8 cellular contexts compared by ENCODE assay signal in genomic region chr7:151226560-151226874, GRCh38. TPM values are rescaled to one million over a fixed set of nuclear protein-coding genes. Genes with fewer than 3 reads are reported as not detected.
A peak's percentile ranks its signal among the peaks of the same experiment; 100 is the strongest.
DNase-seq lines count a peak whose midpoint lies in the region; ATAC-seq, FAIRE-seq and TF ChIP-seq lines count a peak whose summit lies in the region.

No MANE protein-coding gene starts in this region.

- H3K4me3 ChIP-seq in ACC112 (ENCODE audit: low read depth, low read length): peak overlapping the region; percentile 91
- H3K4me3 ChIP-seq in HFF-Myc (replicated peaks; ENCODE audit: low read depth, low read length): peak overlapping the region; percentile 70
- H3K4me3 ChIP-seq in liver (ENCODE audit: low read depth in 1 of 3, low read length in 3 of 3): peak overlapping the region; percentile 81 to 95 (median 90)
- peak overlapping the region; percentile 58 to 97 (median 92) for H3K4me3 ChIP-seq in upper lobe of left lung

- no peak for FAIRE-seq in frontal cortex (lab: Jason Lieb, UNC)

- peak overlapping the region; percentile 81 for H2AFZ ChIP-seq in ACC112 (ENCODE audit: low read length, unreplicated experiment)

- peaks cover 28% of the 10 kb centered on the region for H3K4me1 ChIP-seq in ACC112 (ENCODE audit: control insufficient read depth, insufficient read depth, low read length, unreplicated experiment)
- peaks cover 0 to 28% (median 18%) of the 10 kb centered on the region in 4 donors for H3K4me1 ChIP-seq in liver (ENCODE audit: control insufficient read depth in 4 of 4, insufficient read depth in 4 of 4, low read length in 3 of 4)
- peaks cover 16 to 28% (median 18%) of the 10 kb centered on the region in 4 donors for H3K4me1 ChIP-seq in upper lobe of left lung

- ATAC-seq in activated naive CD8-positive, alpha-beta T cell treated with anti-CD3 and anti-CD28 coated beads, Interleukin-2, amount 50 U/mL, for 24 hours: no peak
- ATAC-seq in upper lobe of left lung (ENCODE audit: low FRiP score in 2 of 2): no peak

- H3K27ac ChIP-seq in ACC112 (ENCODE audit: low read depth, low read length): peak overlapping the region; percentile 41; the same call in 1 of the 2 replicates
- peak overlapping the region; percentile 48 to 60 for H3K27ac ChIP-seq in liver (ENCODE audit: low read depth in 1 of 2, low read length in 2 of 2)
- peak overlapping the region; percentile 66 to 86 (median 78) for H3K27ac ChIP-seq in upper lobe of left lung

- H3K36me3 ChIP-seq in ACC112 (ENCODE audit: insufficient read depth, low read length) (peaks cover 22% of the 10 kb centered on the region), liver (ENCODE audit: control insufficient read depth in 4 of 4, insufficient read depth in 3 of 4, low read depth in 1 of 4, low read length in 3 of 4) (peaks cover 8 to 31% (median 21%) of the 10 kb centered on the region in 4 donors), upper lobe of left lung (peaks cover 16 to 35% (median 33%) of the 10 kb centered on the region in 4 donors)

- H3K9me3 Mint-ChIP-seq in activated naive CD8-positive, alpha-beta T cell treated with anti-CD3 and anti-CD28 coated beads, Interleukin-2, amount 50 U/mL, for 24 hours: no peaks in the 10 kb centered on the region

- WGBS in liver: 3% methylated on average over 15 of the region's 15 CpGs
- 1 to 4% methylated on average over 15 of the region's 15 CpGs for WGBS in upper lobe of left lung, 2 donors

- DNase-seq in HFF-Myc (ENCODE audit: extremely low read depth, low read depth): no peak
- no peak for DNase-seq in activated naive CD8-positive, alpha-beta T cell treated with anti-CD3 and anti-CD28 coated beads, Interleukin-2, amount 50 U/mL, for 24 hours
- no peak for DNase-seq in upper lobe of left lung
- no peak for DNase-seq in frontal cortex (ENCODE audit: low spot score in 2 of 2)
- no peak for DNase-seq in DMS114 treated with DMSO at 0.1 percent for 48 hours (lab: John Stamatoyannopoulos, UW; ENCODE audit: unreplicated experiment)
- no peak for DNase-seq in NCI-H2081 treated with DMSO at 0.1 percent for 48 hours (lab: John Stamatoyannopoulos, UW)

- H3K27ac Mint-ChIP-seq in activated naive CD8-positive, alpha-beta T cell treated with anti-CD3 and anti-CD28 coated beads, Interleukin-2, amount 50 U/mL, for 24 hours: peak overlapping the region; percentile 96

- no peak for TF ChIP-seq POLR2A in upper lobe of left lung (IDR thresholded peaks at IDR 0.05)

- TF ChIP-seq CTCF in HFF-Myc (IDR thresholded peaks at IDR 0.05; ENCODE audit: low read depth, low read length, missing control alignments): no peak
- TF ChIP-seq CTCF in liver (IDR thresholded peaks at IDR 0.05; ENCODE audit: low read depth, low read length, missing input control): no peak
- no peak for TF ChIP-seq CTCF in upper lobe of left lung (IDR thresholded peaks at IDR 0.05)

- H3K27me3 Mint-ChIP-seq in activated naive CD8-positive, alpha-beta T cell treated with anti-CD3 and anti-CD28 coated beads, Interleukin-2, amount 50 U/mL, for 24 hours: no peaks in the 10 kb centered on the region

- H3K27me3 ChIP-seq in ACC112 (ENCODE audit: insufficient read depth, low read length) (no peaks in the 10 kb centered on the region), liver (ENCODE audit: control insufficient read depth in 4 of 4, insufficient read depth in 4 of 4, low read length in 3 of 4) (no peaks in the 10 kb centered on the region), upper lobe of left lung (no peaks in the 10 kb centered on the region)

- H3K9me3 ChIP-seq in liver (ENCODE audit: control insufficient read depth in 4 of 4, low read length in 3 of 4) (no peaks in the 10 kb centered on the region), upper lobe of left lung (no peaks in the 10 kb centered on the region)

- peak overlapping the region; percentile 62 to 69 for H3K9ac ChIP-seq in liver (ENCODE audit: low read depth in 1 of 2, low read length in 2 of 2)

- H3K4me1 Mint-ChIP-seq in activated naive CD8-positive, alpha-beta T cell treated with anti-CD3 and anti-CD28 coated beads, Interleukin-2, amount 50 U/mL, for 24 hours: peaks cover 36% of the 10 kb centered on the region

- H3K79me2 ChIP-seq in ACC112 (ENCODE audit: control insufficient read depth, insufficient read depth, low read length, unreplicated experiment): peaks cover 24% of the 10 kb centered on the region

- H3K36me3 Mint-ChIP-seq in activated naive CD8-positive, alpha-beta T cell treated with anti-CD3 and anti-CD28 coated beads, Interleukin-2, amount 50 U/mL, for 24 hours (ENCODE audit: low read depth): peaks cover 39% of the 10 kb centered on the region

- TF ChIP-seq RAD21 in liver (IDR thresholded peaks at IDR 0.05): no peak

- H3K4me3 Mint-ChIP-seq in activated naive CD8-positive, alpha-beta T cell treated with anti-CD3 and anti-CD28 coated beads, Interleukin-2, amount 50 U/mL, for 24 hours: peak overlapping the region; percentile 91

- TF ChIP-seq EP300 in upper lobe of left lung (IDR thresholded peaks at IDR 0.05): no peak

TF ChIP-seq in liver, 16 proteins besides CTCF, POLR2A, EP300 and RAD21:
- no peak for TF ChIP-seq FOXA2 (IDR thresholded peaks at IDR 0.05)
- TF ChIP-seq NR2F2 (IDR thresholded peaks at IDR 0.05): no peak
- TF ChIP-seq FOXA1 (IDR thresholded peaks at IDR 0.05): no peak
- no peak for TF ChIP-seq SP1 (IDR thresholded peaks at IDR 0.05)
- no peak for TF ChIP-seq HNF4A (conservative IDR thresholded peaks at IDR 0.05)
- TF ChIP-seq MAX (IDR thresholded peaks at IDR 0.05): no peak
- no peak for TF ChIP-seq REST (IDR thresholded peaks at IDR 0.05)
- TF ChIP-seq ATF3 (IDR thresholded peaks at IDR 0.05): no peak

RNA-seq across cellular contexts. Expression of gene ABCF2, which starts 0.5 kb away (rescaled TPM):
- total RNA-seq in liver (10 to 100 TPM; 11.2 to 15.6 TPM), upper lobe of left lung (10 to 100 TPM; 19.8 to 48.2 (median 28.6) TPM), frontal cortex (38.3 TPM)
- polyA plus RNA-seq in liver: 1 to 10 TPM; 6.3 to 9.9 TPM

RNA-seq across cellular contexts. Expression of gene CHPF2, which starts 5.8 kb away (rescaled TPM):
- total RNA-seq in liver (10 to 100 TPM; 16.7 to 19.7 TPM), upper lobe of left lung (10 to 100 TPM; 34.4 to 69.1 (median 47.4) TPM), frontal cortex (18.3 TPM)
- 10 to 100 TPM in 1 of 2 donors, 1 to 10 TPM in 1; 4.1 to 19.5 TPM for polyA plus RNA-seq in liver

RNA-seq across cellular contexts. Expression of gene H2BK1, which starts 16.2 kb away (rescaled TPM):
- not detected for total RNA-seq in liver
- polyA plus RNA-seq in liver: not detected
- total RNA-seq in upper lobe of left lung: not detected
- not detected for total RNA-seq in frontal cortex

RNA-seq across cellular contexts. Expression of gene SMARCD3, which starts 22.0 kb away (rescaled TPM):
- total RNA-seq in liver (1 to 10 TPM; 2.1 to 5.6 TPM), upper lobe of left lung (10 to 100 TPM; 32.8 to 63.9 (median 40.8) TPM), frontal cortex (145 TPM)
- 1 to 10 TPM; 1.8 to 2.2 TPM for polyA plus RNA-seq in liver

RNA-seq across cellular contexts. Expression of gene ASB10, which starts 39.5 kb away (rescaled TPM):
- not detected for total RNA-seq in liver
- not detected for polyA plus RNA-seq in liver
- total RNA-seq in upper lobe of left lung: not detected
- total RNA-seq in frontal cortex: not detected
